In genomic region chr1:40849801-40850592, GRCh38 we compare ENCODE assay signal across 8 cellular contexts. TPM values are rescaled to one million over a fixed set of nuclear protein-coding genes. Genes with fewer than 3 reads are reported as not detected.
A peak's percentile ranks its signal among the peaks of the same experiment; 100 is the strongest.
DNase-seq lines count a peak whose midpoint lies in the region; ATAC-seq and TF ChIP-seq lines count a peak whose summit lies in the region.

No MANE protein-coding gene starts in this region.

- H3K27me3 ChIP-seq in DOHH2 (ENCODE audit: control insufficient read depth, low read length): peaks cover 3% of the 10 kb centered on the region; the same call in 1 of the 2 replicates
- H3K27me3 ChIP-seq in effector memory CD4-positive, alpha-beta T cell (replicated peaks; ENCODE audit: control insufficient read depth, insufficient read depth, low read length, poor library complexity, severe bottlenecking): no peaks in the 10 kb centered on the region

- H3K9me3 ChIP-seq in DOHH2 (ENCODE audit: control insufficient read depth, insufficient read depth, low read length): no peaks in the 10 kb centered on the region
- H3K9me3 ChIP-seq in effector memory CD4-positive, alpha-beta T cell (ENCODE audit: control insufficient read depth, low read length): no peaks in the 10 kb centered on the region

- CTCF ChIA-PET in activated CD8-positive, alpha-beta T cell treated with anti-CD3 and anti-CD28 coated beads, Interleukin-2, amount 10 ng/mL, durations not matched to agents 7 days and 5 days (lab: Charles Lee): interaction anchor here (0.5 to 9.4 kb wide), 58 partner anchors 9 to 318 kb away, joined by 3 to 273 read pairs (median 4); partner anchors contain the start of genes CITED4, NFYC, RIMS3 and ZNF684

- DNase-seq in NCI-H748 treated with DMSO at 0.1 percent for 48 hours (lab: John Stamatoyannopoulos, UW): peak; percentile 98
- peak; percentile 86 for DNase-seq in activated CD8-positive, alpha-beta T cell treated with anti-CD3 and anti-CD28 coated beads, Interleukin-2, amount 10 ng/mL, durations not matched to agents 7 days and 5 days
- peak; percentile 48 to 62 (median 51) for DNase-seq in effector memory CD4-positive, alpha-beta T cell
- DNase-seq in midbrain (lab: John Stamatoyannopoulos, UW): peak; percentile 61
- peak; percentile 40 to 49 for DNase-seq in stimulated activated CD8-positive, alpha-beta memory T cell treated with anti-CD3 and anti-CD28 coated beads, Interleukin-4, amount 100 ng/mL, for 4 hours (ENCODE audit: low read depth in 2 of 2, low spot score in 1 of 2)

- H4K20me1 ChIP-seq in DOHH2 (ENCODE audit: control insufficient read depth, insufficient read depth, low read depth, low read length): no peaks in the 10 kb centered on the region

- H3K79me2 ChIP-seq in DOHH2 (ENCODE audit: control insufficient read depth, low read length): no peaks in the 10 kb centered on the region

- POLR2A ChIA-PET in activated CD8-positive, alpha-beta T cell treated with anti-CD3 and anti-CD28 coated beads, Interleukin-2, amount 10 ng/mL, durations not matched to agents 7 days and 5 days (lab: Charles Lee): interaction anchor here (0.6 to 1.6 kb wide), 7 partner anchors 9 to 159 kb away, joined by 3 to 7 read pairs (median 4); partner anchors contain the start of genes CITED4 and NFYC

- H3K4me1 Mint-ChIP-seq in activated CD8-positive, alpha-beta T cell treated with anti-CD3 and anti-CD28 coated beads, Interleukin-2, amount 10 ng/mL, durations not matched to agents 7 days and 5 days (ENCODE audit: low read depth): peaks cover 32% of the 10 kb centered on the region

- peak; percentile 76 for TF ChIP-seq CTCF in DOHH2 (IDR thresholded peaks at IDR 0.05; ENCODE audit: low read depth, low read length, poor library complexity, severe bottlenecking)

- H3F3A ChIP-seq in DOHH2 (ENCODE audit: control insufficient read depth, insufficient read depth): no peaks in the 10 kb centered on the region

- no peaks in the 10 kb centered on the region for H3K36me3 Mint-ChIP-seq in activated CD8-positive, alpha-beta T cell treated with anti-CD3 and anti-CD28 coated beads, Interleukin-2, amount 10 ng/mL, durations not matched to agents 7 days and 5 days (ENCODE audit: low read depth)

- no peak overlapping the region for H3K4me3 ChIP-seq in DOHH2 (ENCODE audit: low read length)
- H3K4me3 ChIP-seq in effector memory CD4-positive, alpha-beta T cell (ENCODE audit: insufficient read depth, low read depth, low read length, poor library complexity, severe bottlenecking): no peak overlapping the region

- H3K27me3 Mint-ChIP-seq in activated CD8-positive, alpha-beta T cell treated with anti-CD3 and anti-CD28 coated beads, Interleukin-2, amount 10 ng/mL, durations not matched to agents 7 days and 5 days (ENCODE audit: low read depth): peaks cover 4% of the 10 kb centered on the region

- peak overlapping the region; percentile 80 for H3K27ac Mint-ChIP-seq in activated CD8-positive, alpha-beta T cell treated with anti-CD3 and anti-CD28 coated beads, Interleukin-2, amount 10 ng/mL, durations not matched to agents 7 days and 5 days

- no peaks in the 10 kb centered on the region for H3K9me3 Mint-ChIP-seq in activated CD8-positive, alpha-beta T cell treated with anti-CD3 and anti-CD28 coated beads, Interleukin-2, amount 10 ng/mL, durations not matched to agents 7 days and 5 days (ENCODE audit: insufficient read depth)

- H3K36me3 ChIP-seq in DOHH2 (ENCODE audit: control insufficient read depth, low read length): no peaks in the 10 kb centered on the region
- H3K36me3 ChIP-seq in effector memory CD4-positive, alpha-beta T cell (ENCODE audit: control insufficient read depth, insufficient read depth, low read length): no peaks in the 10 kb centered on the region

- no peaks in the 10 kb centered on the region for H3K9me2 ChIP-seq in DOHH2 (replicated peaks; ENCODE audit: control insufficient read depth, low read length)

- no peak overlapping the region for H3K27ac ChIP-seq in DOHH2 (ENCODE audit: low read depth, low read length)
- no peak overlapping the region for H3K27ac ChIP-seq in effector memory CD4-positive, alpha-beta T cell (ENCODE audit: insufficient read depth, low read length, poor library complexity, severe bottlenecking)

- ATAC-seq in HG02938 (IDR thresholded peaks at IDR 0.05; ENCODE audit: unreplicated experiment) (peak; percentile 57), HG03520 (IDR thresholded peaks at IDR 0.05; ENCODE audit: unreplicated experiment) (no peak)
- peak; percentile 92 for ATAC-seq in activated CD8-positive, alpha-beta T cell treated with anti-CD3 and anti-CD28 coated beads, Interleukin-2, amount 10 ng/mL, durations not matched to agents 7 days and 5 days

- peaks cover 4% of the 10 kb centered on the region; the same call in 1 of the 2 replicates for H3K4me1 ChIP-seq in DOHH2 (ENCODE audit: control insufficient read depth, low read length)
- H3K4me1 ChIP-seq in effector memory CD4-positive, alpha-beta T cell (ENCODE audit: control insufficient read depth, insufficient read depth, low read length, poor library complexity, severe bottlenecking): no peaks in the 10 kb centered on the region

- H3K4me3 Mint-ChIP-seq in activated CD8-positive, alpha-beta T cell treated with anti-CD3 and anti-CD28 coated beads, Interleukin-2, amount 10 ng/mL, durations not matched to agents 7 days and 5 days: peak overlapping the region; percentile 32

- H3K4me2 ChIP-seq in DOHH2 (ENCODE audit: low read length): peak overlapping the region; percentile 11

RNA-seq across cellular contexts. Expression of gene CITED4, which starts 12.2 kb away (rescaled TPM):
- total RNA-seq in activated CD8-positive, alpha-beta T cell treated with anti-CD3 and anti-CD28 coated beads, Interleukin-2, amount 10 ng/mL, durations not matched to agents 7 days and 5 days: 1 to 10 TPM; 9.1 to 10.0 TPM

Comparison
In these comparisons a context has a peak if more than half of its experiments do, and no peak if none do; other contexts are left out.
1. DNase-seq: peak in every context shown above with its lines; median percentile 98 in NCI-H748 treated with DMSO at 0.1 percent for 48 hours; 86 in activated CD8-positive, alpha-beta T cell treated with anti-CD3 and anti-CD28 coated beads, Interleukin-2, amount 10 ng/mL, durations not matched to agents 7 days and 5 days; 61 in midbrain; 51 in effector memory CD4-positive, alpha-beta T cell; 44 in stimulated activated CD8-positive, alpha-beta memory T cell treated with anti-CD3 and anti-CD28 coated beads, Interleukin-4, amount 100 ng/mL, for 4 hours.